ENCODE assay signal across 8 cellular contexts in the genomic region with DNA sequence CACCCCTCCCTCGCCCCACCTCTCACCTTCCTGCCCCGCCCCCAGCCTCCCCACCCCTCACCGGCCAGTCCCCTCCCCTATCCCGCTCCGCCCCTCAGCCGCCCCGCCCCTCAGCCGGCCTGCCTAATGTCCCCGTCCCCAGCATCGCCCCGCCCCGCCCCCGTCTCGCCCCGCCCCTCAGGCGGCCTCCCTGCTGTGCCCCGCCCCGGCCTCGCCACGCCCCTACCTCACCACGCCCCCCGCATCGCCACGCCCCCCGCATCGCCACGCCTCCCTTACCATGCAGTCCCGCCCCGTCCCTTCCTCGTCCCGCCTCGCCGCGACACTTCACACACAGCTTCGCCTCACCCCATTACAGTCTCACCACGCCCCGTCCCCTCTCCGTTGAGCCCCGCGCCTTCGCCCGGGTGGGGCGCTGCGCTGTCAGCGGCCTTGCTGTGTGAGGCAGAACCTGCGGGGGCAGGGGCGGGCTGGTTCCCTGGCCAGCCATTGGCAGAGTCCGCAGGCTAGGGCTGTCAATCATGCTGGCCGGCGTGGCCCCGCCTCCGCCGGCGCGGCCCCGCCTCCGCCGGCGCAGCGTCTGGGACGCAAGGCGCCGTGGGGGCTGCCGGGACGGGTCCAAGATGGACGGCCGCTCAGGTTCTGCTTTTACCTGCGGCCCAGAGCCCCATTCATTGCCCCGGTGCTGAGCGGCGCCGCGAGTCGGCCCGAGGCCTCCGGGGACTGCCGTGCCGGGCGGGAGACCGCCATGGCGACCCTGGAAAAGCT. TPM values are rescaled to one million over a fixed set of nuclear protein-coding genes. Genes with fewer than 3 reads are reported as not detected.
DNase-seq lines count a peak whose midpoint lies in the region; ATAC-seq and TF ChIP-seq lines count a peak whose summit lies in the region.

A gene (plus strand): TSS at position 604 of the 768 bp plus-strand sequence. CDS start 145 bp downstream, at position 749.
A gene (minus strand): TSS at position 461 of the 768 bp plus-strand sequence.

- 1 to 2% (median 1%) methylated on average over 51 to 79 of the region's 81 CpGs for WGBS in psoas muscle, 3 donors
- 2% methylated on average over 81 of the region's 81 CpGs for WGBS in urinary bladder

- no peak for TF ChIP-seq CTCF in right atrium auricular region (IDR thresholded peaks at IDR 0.05)
- TF ChIP-seq CTCF in psoas muscle (IDR thresholded peaks at IDR 0.05): peak; percentile 9

- H3K4me1 Mint-ChIP-seq in T-helper 1 cell treated with Interleukin-12 subunit alpha and Interleukin-12 subunit beta and Interleukin-4 antibody, amounts not matched to agents 30 μg/mL and 1 μg/mL, for 36 hours (ENCODE audit: low read depth): peaks cover 25% of the 10 kb centered on the region

- H3K27me3 Mint-ChIP-seq in T-helper 1 cell treated with Interleukin-12 subunit alpha and Interleukin-12 subunit beta and Interleukin-4 antibody, amounts not matched to agents 30 μg/mL and 1 μg/mL, for 36 hours (ENCODE audit: low read depth): no peaks in the 10 kb centered on the region

- H3K27ac ChIP-seq in angular gyrus (ENCODE audit: low read depth, low read length): peak within 1 kb of the TSS; percentile 97
- H3K27ac ChIP-seq in right atrium auricular region: peak within 1 kb of the TSS; percentile 86 to 88
- H3K27ac ChIP-seq in psoas muscle: peak within 1 kb of the TSS; percentile 89
- H3K27ac ChIP-seq in urinary bladder (ENCODE audit: low read depth): peak within 1 kb of the TSS; percentile 92

- H3K9me3 Mint-ChIP-seq in T-helper 1 cell treated with Interleukin-12 subunit alpha and Interleukin-12 subunit beta and Interleukin-4 antibody, amounts not matched to agents 30 μg/mL and 1 μg/mL, for 36 hours: no peaks in the 10 kb centered on the region

- ATAC-seq in GM18498 (IDR thresholded peaks at IDR 0.05; ENCODE audit: unreplicated experiment): peak; percentile 83
- peak; percentile 81 for ATAC-seq in HG02885 (IDR thresholded peaks at IDR 0.05; ENCODE audit: poor library complexity, unreplicated experiment)
- peak; percentile 90 to 93 (median 92) for ATAC-seq in psoas muscle

- H3K27ac Mint-ChIP-seq in T-helper 1 cell treated with Interleukin-12 subunit alpha and Interleukin-12 subunit beta and Interleukin-4 antibody, amounts not matched to agents 30 μg/mL and 1 μg/mL, for 36 hours: peak within 1 kb of the TSS; percentile 90

- H3K4me3 ChIP-seq in right atrium auricular region (peak within 1 kb of the TSS; percentile 84 to 86), psoas muscle (peak within 1 kb of the TSS; percentile 85), urinary bladder (ENCODE audit: low read depth, low read length) (peak within 1 kb of the TSS; percentile 83)

- H3K4me1 ChIP-seq in right atrium auricular region (peaks cover 0 to 22% of the 10 kb centered on the region in 2 donors), psoas muscle (peaks cover 22% of the 10 kb centered on the region), urinary bladder (ENCODE audit: insufficient read depth) (no peaks in the 10 kb centered on the region)

- DNase-seq in NCI-H1694 treated with DMSO at 0.1 percent for 48 hours (lab: John Stamatoyannopoulos, UW) (peak; percentile 79), right atrium auricular region (ENCODE audit: low spot score) (peak; percentile 93), psoas muscle (peak; percentile 97 to 99)

- H3K9me3 ChIP-seq in right atrium auricular region (no peaks in the 10 kb centered on the region), psoas muscle (no peaks in the 10 kb centered on the region)

- intact Hi-C loops in psoas muscle (cut with DNase I): no loop called here

- peak within 1 kb of the TSS; percentile 92 for H3K4me3 Mint-ChIP-seq in T-helper 1 cell treated with Interleukin-12 subunit alpha and Interleukin-12 subunit beta and Interleukin-4 antibody, amounts not matched to agents 30 μg/mL and 1 μg/mL, for 36 hours

- H3K36me3 Mint-ChIP-seq in T-helper 1 cell treated with Interleukin-12 subunit alpha and Interleukin-12 subunit beta and Interleukin-4 antibody, amounts not matched to agents 30 μg/mL and 1 μg/mL, for 36 hours (ENCODE audit: low read depth): peaks cover 4% of the 10 kb centered on the region

- H3K36me3 ChIP-seq in right atrium auricular region: no peaks in the 10 kb centered on the region
- no peaks in the 10 kb centered on the region for H3K36me3 ChIP-seq in psoas muscle (ENCODE audit: insufficient read depth in 1 of 2, low read depth in 1 of 2)
- no peaks in the 10 kb centered on the region for H3K36me3 ChIP-seq in urinary bladder (ENCODE audit: insufficient read depth)

- H3K27me3 ChIP-seq in right atrium auricular region (no peaks in the 10 kb centered on the region), psoas muscle (ENCODE audit: insufficient read depth in 3 of 3, low read length in 2 of 3) (no peaks in the 10 kb centered on the region)

RNA-seq across cellular contexts. Expression of the first gene that starts in this region (rescaled TPM):
- total RNA-seq in right atrium auricular region: 10 to 100 TPM; 18.1 to 30.5 TPM
- total RNA-seq in psoas muscle: 10 to 100 TPM; 29.6 to 39.9 (median 31.5) TPM
- polyA plus RNA-seq in psoas muscle: 10 to 100 TPM in 2 of 3 donors, 1 to 10 TPM in 1; 6.7 to 25.2 (median 10.2) TPM
- 80.4 TPM for total RNA-seq in urinary bladder
- 14.7 TPM for polyA plus RNA-seq in urinary bladder

RNA-seq across cellular contexts. Expression of the second gene that starts in this region (rescaled TPM):
- total RNA-seq in right atrium auricular region: not detected
- total RNA-seq in psoas muscle: not detected
- not detected for polyA plus RNA-seq in psoas muscle
- total RNA-seq in urinary bladder: not detected
- polyA plus RNA-seq in urinary bladder: not detected

Comparison
In these comparisons a context has a peak if more than half of its experiments do, and no peak if none do; other contexts are left out.
1. Peak in every context shown above with its lines: DNase-seq, ATAC-seq, H3K4me3 ChIP-seq and H3K27ac ChIP-seq.